ENCODE assay signal across 13 cellular contexts in the genomic region with DNA sequence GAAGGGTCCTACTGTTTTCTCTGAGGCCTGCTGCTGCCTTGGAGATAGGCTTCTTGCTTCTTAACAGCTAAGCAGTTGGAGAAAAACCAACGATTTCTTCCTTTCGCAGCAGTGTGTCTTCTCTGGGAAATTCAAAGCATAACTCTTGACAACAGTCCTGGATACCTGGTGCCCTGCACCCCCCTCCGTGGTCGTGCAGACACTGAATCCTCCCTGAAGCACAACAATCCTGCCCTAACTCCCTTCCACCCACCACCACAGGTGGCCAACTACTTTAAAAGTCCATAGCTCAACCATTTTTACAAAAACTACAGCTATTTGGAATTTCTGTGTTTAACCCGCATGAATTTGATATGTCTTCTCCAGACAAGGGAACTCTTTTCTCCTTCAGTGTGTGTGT.
"Had no signal": no experiment of that assay in that cellular context is flagged by ENCODE, and none has a peak within 500 bp of the region (broad histone marks: within the 10 kb centered on the region; RNA-seq: fewer than 3 reads in every experiment).

No MANE protein-coding gene starts in this region.

- H3K4me3 Mint-ChIP-seq: activated B cell treated with CpG ODN at 0.5 μM for 24 hours; activated CD8-positive, alpha-beta T cell treated with anti-CD3 and anti-CD28 coated beads for 36 hours; activated naive CD4-positive, alpha-beta T cell treated with anti-CD3 and anti-CD28 coated beads, Interleukin-2, amount 50 U/mL, for 24 hours; activated T-cell treated with anti-CD3 and anti-CD28 coated beads, Interleukin-2, amount 50 U/mL, for 4 hours; naive B cell; stimulated activated naive CD8-positive, alpha-beta T cell treated with anti-CD3 and anti-CD28 coated beads, Interleukin-15, Interleukin-2, amounts not matched to agents 100 ng/mL and 50 ng/mL, for 24 hours had no signal

- H3K9me3 Mint-ChIP-seq: activated B cell treated with CpG ODN at 0.5 μM for 24 hours; activated CD8-positive, alpha-beta T cell treated with anti-CD3 and anti-CD28 coated beads for 36 hours; activated naive CD4-positive, alpha-beta T cell treated with anti-CD3 and anti-CD28 coated beads, Interleukin-2, amount 50 U/mL, for 24 hours; activated T-cell treated with anti-CD3 and anti-CD28 coated beads, Interleukin-2, amount 50 U/mL, for 4 hours; naive B cell; stimulated activated naive CD8-positive, alpha-beta T cell treated with anti-CD3 and anti-CD28 coated beads, Interleukin-15, Interleukin-2, amounts not matched to agents 100 ng/mL and 50 ng/mL, for 24 hours had no signal

- DNase-seq: activated B cell treated with CpG ODN at 0.5 μM for 24 hours; activated CD4-positive, alpha-beta T cell treated with anti-CD3 and anti-CD28 coated beads for 48 hours; activated CD8-positive, alpha-beta T cell treated with anti-CD3 and anti-CD28 coated beads for 36 hours; activated effector memory CD4-positive, alpha-beta T cell treated with Interleukin-2 at 50 U/mL for 16 hours; activated T-cell treated with anti-CD3 and anti-CD28 coated beads, Interleukin-2, amount 50 U/mL, for 4 hours; erythroblast; islet precursor cell; mammary epithelial cell; naive B cell; posterior cingulate gyrus; small intestine had no signal

- ATAC-seq: activated CD8-positive, alpha-beta T cell treated with anti-CD3 and anti-CD28 coated beads for 36 hours; activated T-cell treated with anti-CD3 and anti-CD28 coated beads, Interleukin-2, amount 50 U/mL, for 4 hours had no signal

- H3K36me3 Mint-ChIP-seq: activated naive CD4-positive, alpha-beta T cell treated with anti-CD3 and anti-CD28 coated beads, Interleukin-2, amount 50 U/mL, for 24 hours; naive B cell had no signal

- H3K27ac Mint-ChIP-seq: activated B cell treated with CpG ODN at 0.5 μM for 24 hours; activated CD8-positive, alpha-beta T cell treated with anti-CD3 and anti-CD28 coated beads for 36 hours; activated naive CD4-positive, alpha-beta T cell treated with anti-CD3 and anti-CD28 coated beads, Interleukin-2, amount 50 U/mL, for 24 hours; naive B cell; stimulated activated naive CD8-positive, alpha-beta T cell treated with anti-CD3 and anti-CD28 coated beads, Interleukin-15, Interleukin-2, amounts not matched to agents 100 ng/mL and 50 ng/mL, for 24 hours had no signal

- H3K4me1 Mint-ChIP-seq: activated B cell treated with CpG ODN at 0.5 μM for 24 hours, naive B cell had no signal
